ENCODE assay signal across 17 cellular contexts in the genomic region with DNA sequence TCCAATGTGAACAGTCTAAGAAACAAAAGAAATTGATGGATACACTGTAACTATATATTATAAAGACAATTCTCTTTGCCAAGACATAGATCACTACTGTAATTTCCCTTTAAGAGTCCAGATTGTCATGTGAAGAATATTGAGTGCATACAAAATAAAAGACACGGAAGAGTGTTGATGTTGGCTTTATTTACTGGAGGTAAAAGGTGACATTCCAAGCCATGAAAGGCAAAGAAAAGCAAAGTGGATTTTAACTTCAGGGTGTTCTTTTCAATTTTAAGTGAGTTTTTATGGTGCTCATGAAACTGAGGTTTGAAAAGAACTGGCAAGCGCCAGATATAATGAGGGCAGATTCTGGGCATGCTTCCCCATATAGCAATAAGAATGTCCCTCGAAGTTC.
DNase-seq lines count a peak whose midpoint lies in the region; ATAC-seq and TF ChIP-seq lines count a peak whose summit lies in the region.
"Had no signal": no experiment of that assay in that cellular context is flagged by ENCODE, and none has a peak within 500 bp of the region (broad histone marks: within the 10 kb centered on the region; RNA-seq: fewer than 3 reads in every experiment).

No MANE protein-coding gene starts in this region.

- POLR2A ChIA-PET in RWPE1 (lab: Yijun Ruan, JAX; ENCODE audit: low non-redundant PET) = no interaction called here

- no peak for DNase-seq in heart right ventricle
- no peak for DNase-seq in Right ventricle myocardium superior
- DNase-seq in dermis blood vessel endothelial cell = peak; percentile 32
- DNase-seq in psoas muscle = no peak
- no peak for DNase-seq in NCI-H446 (lab: John Stamatoyannopoulos, UW)
- DNase-seq in mesenteric fat pad (ENCODE audit: low spot score) = no peak
- DNase-seq in RPMI8226 = no peak
- no peak for DNase-seq in RWPE1 (ENCODE audit: low spot score)
- DNase-seq: DMS 273 treated with DMSO at 0.1 percent for 48 hours, MV-4-11, NCI-H1417 treated with DMSO at 0.1 percent for 48 hours, NCI-H2029 treated with DMSO at 0.1 percent for 48 hours, NCI-H524 treated with DMSO at 0.1 percent for 48 hours had no signal

- H3K4me3 ChIP-seq in heart right ventricle (peak overlapping the region in 2 of 10 donors; percentile 2 to 22), psoas muscle (no peak overlapping the region)
- H3K4me3 ChIP-seq: BLaER1, HAP-1 had no signal

- H3K36me3 ChIP-seq in heart right ventricle = peaks cover 0 to 12% (median 0%) of the 10 kb centered on the region in 9 donors
- H3K36me3 ChIP-seq in psoas muscle (ENCODE audit: insufficient read depth in 1 of 2, low read depth in 1 of 2) = no peaks in the 10 kb centered on the region
- H3K36me3 ChIP-seq: BLaER1, HAP-1 had no signal

- ATAC-seq in heart right ventricle (peak in 1 of 8 donors; percentile 9), Right ventricle myocardium superior (ENCODE audit: poor library complexity) (no peak), psoas muscle (no peak)
- ATAC-seq: SK-N-SH treated with all-trans-retinoic acid at 6 μM for 48 hours had no signal

- peaks cover 0 to 18% (median 4%) of the 10 kb centered on the region in 7 donors for H3K27me3 ChIP-seq in heart right ventricle
- peaks cover 0 to 6% (median 5%) of the 10 kb centered on the region in 3 donors for H3K27me3 ChIP-seq in psoas muscle (ENCODE audit: insufficient read depth in 3 of 3, low read length in 2 of 3)

- 67 to 76% methylated on average over 3 of the region's 3 CpGs for WGBS in heart right ventricle, 2 donors
- WGBS in psoas muscle, 3 donors = 63 to 70% (median 65%) methylated on average over 3 of the region's 3 CpGs

- no peaks in the 10 kb centered on the region for H3K9me3 ChIP-seq in heart right ventricle
- no peaks in the 10 kb centered on the region for H3K9me3 ChIP-seq in psoas muscle
- H3K9me3 ChIP-seq: BLaER1, HAP-1 had no signal

- H3K27ac ChIP-seq in heart right ventricle (peak overlapping the region in 7 of 10 donors; percentile 32 to 93 (median 59)), psoas muscle (peak overlapping the region; percentile 10), RWPE1 (no peak overlapping the region)
- H3K27ac ChIP-seq: 22Rv1, BLaER1 had no signal

- intact Hi-C loops in heart right ventricle (cut with DNase I) (loop anchor here in 6 of 10 donors (5.0 to 10.0 kb wide), 3 partner anchors 533 to 613 kb away; no protein-coding TSS in a partner anchor), Right ventricle myocardium superior (cut with DNase I) (loop anchor here (10.0 kb wide), 1 partner anchor 611 kb away; no protein-coding TSS in a partner anchor), psoas muscle (cut with DNase I) (no loop called here)

- TF ChIP-seq CTCF in heart right ventricle (IDR thresholded peaks at IDR 0.05) (no peak), psoas muscle (IDR thresholded peaks at IDR 0.05) (no peak), RWPE1 (conservative IDR thresholded peaks at IDR 0.05; ENCODE audit: low read depth) (no peak)

- CTCF ChIA-PET in RWPE1 (lab: Yijun Ruan, JAX) = interaction anchor here (0.6 to 3.1 kb wide), 3 partner anchors 98 to 535 kb away, joined by 3 to 19 read pairs (median 4); no protein-coding TSS in a partner anchor

- H3K4me1 ChIP-seq in heart right ventricle = peaks cover 0 to 60% (median 7%) of the 10 kb centered on the region in 9 donors
- H3K4me1 ChIP-seq in psoas muscle = no peaks in the 10 kb centered on the region
- H3K4me1 ChIP-seq: BLaER1 had no signal

Comparison
In these comparisons a context has a peak if more than half of its experiments do, and no peak if none do; other contexts are left out.
1. intact Hi-C loops: an anchor here in heart right ventricle (5.0 to 10.0 kb wide) and Right ventricle myocardium superior (10.0 kb wide); none called in psoas muscle.